Comparison of ENCODE assay signal across 8 cellular contexts in the genomic region with DNA sequence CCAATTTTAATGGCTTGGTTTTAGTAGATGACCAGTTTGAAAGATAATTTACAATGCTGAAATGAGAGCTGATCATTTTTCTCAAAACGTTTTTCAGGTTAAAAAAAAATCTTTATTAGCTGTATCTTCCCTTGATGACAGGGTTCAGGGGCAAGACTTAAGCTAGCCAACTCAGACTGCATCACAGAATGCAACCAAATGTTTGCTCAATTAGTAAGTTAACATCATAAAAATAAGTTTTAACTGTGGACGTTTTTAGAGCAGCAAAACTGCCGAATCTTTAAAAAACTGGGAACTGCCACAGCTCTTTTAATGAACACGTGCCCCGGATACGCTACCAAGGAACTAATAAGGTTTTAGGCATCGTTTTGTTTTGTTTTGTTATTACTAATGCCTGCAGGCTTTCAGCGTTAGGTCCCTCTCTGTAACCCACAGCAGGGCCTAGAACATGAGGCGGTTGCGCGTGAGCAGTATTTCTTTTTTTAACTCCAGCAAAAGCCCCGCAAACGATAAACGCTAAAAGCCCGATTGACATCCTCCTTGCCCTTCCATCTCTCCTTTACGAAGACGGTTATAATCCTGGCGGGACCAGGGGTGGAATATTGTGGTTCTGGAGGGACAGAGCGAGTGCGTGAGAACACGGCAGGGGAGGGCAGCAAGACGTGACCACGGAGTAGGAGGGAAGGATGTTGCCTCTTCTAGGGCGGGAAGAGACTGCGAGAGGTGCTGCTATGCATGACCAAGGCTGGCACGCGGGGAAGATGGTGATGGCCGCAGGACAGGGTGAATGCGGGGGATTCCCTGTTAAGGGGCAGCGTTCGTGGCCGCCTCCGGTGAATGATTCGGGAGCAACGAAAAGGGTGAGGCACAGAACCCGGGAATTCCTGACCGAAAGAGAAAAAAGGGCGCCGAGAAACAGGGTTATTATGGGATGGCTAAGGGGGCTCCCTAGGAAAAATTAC. TPM values are rescaled to one million over a fixed set of nuclear protein-coding genes. Genes with fewer than 3 reads are reported as not detected.
A peak's percentile ranks its signal among the peaks of the same experiment; 100 is the strongest.
DNase-seq lines count a peak whose midpoint lies in the region; FAIRE-seq and TF ChIP-seq lines count a peak whose summit lies in the region.

No MANE protein-coding gene starts in this region.

- H3K4me2 ChIP-seq in parathyroid adenoma (ENCODE audit: low read length) = peak overlapping the region; percentile 78

- H3K27me3 Mint-ChIP-seq in IgD-negative memory B cell = no peaks in the 10 kb centered on the region
- no peaks in the 10 kb centered on the region for H3K27me3 Mint-ChIP-seq in activated naive CD4-positive, alpha-beta T cell treated with anti-CD3 and anti-CD28 coated beads, Interleukin-2, amount 50 U/mL, for 24 hours
- H3K27me3 Mint-ChIP-seq in glutamatergic neuron (ENCODE audit: unreplicated experiment) = peaks cover 4% of the 10 kb centered on the region
- H3K27me3 Mint-ChIP-seq in type B pancreatic cell = no peaks in the 10 kb centered on the region

- peak overlapping the region; percentile 97 to 100 (median 99) for H3K27ac Mint-ChIP-seq in IgD-negative memory B cell
- H3K27ac Mint-ChIP-seq in activated naive CD4-positive, alpha-beta T cell treated with anti-CD3 and anti-CD28 coated beads, Interleukin-2, amount 50 U/mL, for 24 hours = peak overlapping the region; percentile 99
- H3K27ac Mint-ChIP-seq in glutamatergic neuron (ENCODE audit: unreplicated experiment) = peak overlapping the region; percentile 95
- H3K27ac Mint-ChIP-seq in type B pancreatic cell = peak overlapping the region; percentile 100

- peaks cover 39% of the 10 kb centered on the region for H3K36me3 ChIP-seq in SJSA1
- H3K36me3 ChIP-seq in parathyroid adenoma (ENCODE audit: control insufficient read depth, insufficient read depth, low read length) = no peaks in the 10 kb centered on the region

- H3K27ac ChIP-seq in SJSA1 (peak overlapping the region; percentile 94), parathyroid adenoma (peak overlapping the region; percentile 94)

- DNase-seq in GM13977 (ENCODE audit: low spot score) (peak; percentile 32), SJSA1 (ENCODE audit: low read depth in 1 of 2, low spot score in 2 of 2) (peak; percentile 63 to 66), glutamatergic neuron (peak; percentile 53), type B pancreatic cell (ENCODE audit: extremely low spot score, unreplicated experiment) (no peak), D721Med (ENCODE audit: insufficient read length, low spot score) (no peak)

- H3K4me3 ChIP-seq in SJSA1 = peak overlapping the region; percentile 60
- H3K4me3 ChIP-seq in parathyroid adenoma (ENCODE audit: low read depth, low read length) = peak overlapping the region; percentile 88

- H3K9me3 Mint-ChIP-seq in IgD-negative memory B cell (no peaks in the 10 kb centered on the region), glutamatergic neuron (ENCODE audit: unreplicated experiment) (peaks cover 6% of the 10 kb centered on the region), type B pancreatic cell (no peaks in the 10 kb centered on the region)
- H3K9me3 Mint-ChIP-seq in activated naive CD4-positive, alpha-beta T cell treated with anti-CD3 and anti-CD28 coated beads, Interleukin-2, amount 50 U/mL, for 24 hours = no peaks in the 10 kb centered on the region

- peak overlapping the region; percentile 58 for H3K9ac ChIP-seq in parathyroid adenoma

- H3K36me3 Mint-ChIP-seq in IgD-negative memory B cell = peaks cover 3% of the 10 kb centered on the region
- H3K36me3 Mint-ChIP-seq in activated naive CD4-positive, alpha-beta T cell treated with anti-CD3 and anti-CD28 coated beads, Interleukin-2, amount 50 U/mL, for 24 hours = peaks cover 5% of the 10 kb centered on the region
- no peaks in the 10 kb centered on the region for H3K36me3 Mint-ChIP-seq in glutamatergic neuron (ENCODE audit: unreplicated experiment)
- H3K36me3 Mint-ChIP-seq in type B pancreatic cell = peaks cover 4% of the 10 kb centered on the region

- H3K79me2 ChIP-seq in parathyroid adenoma = peaks cover 14% of the 10 kb centered on the region

- peaks cover 14% of the 10 kb centered on the region for H3K4me1 ChIP-seq in SJSA1 (replicated peaks)
- H3K4me1 ChIP-seq in parathyroid adenoma = peaks cover 4% of the 10 kb centered on the region

- TF ChIP-seq CTCF in GM13977 (IDR thresholded peaks at IDR 0.05; ENCODE audit: extremely low read depth, insufficient read depth, missing control alignments) = no peak
- TF ChIP-seq CTCF in glutamatergic neuron (IDR thresholded peaks at IDR 0.05; ENCODE audit: partially characterized antibody, unreplicated experiment) = no peak
- no peak for TF ChIP-seq CTCF in parathyroid adenoma (IDR thresholded peaks at IDR 0.05)
- TF ChIP-seq CTCF in type B pancreatic cell (conservative IDR thresholded peaks at IDR 0.05) = no peak
- TF ChIP-seq CTCF in D721Med (IDR thresholded peaks at IDR 0.05; ENCODE audit: insufficient read depth, missing control alignments) = no peak

- H3K4me3 Mint-ChIP-seq in IgD-negative memory B cell (peak overlapping the region; percentile 93 to 99 (median 98)), glutamatergic neuron (ENCODE audit: unreplicated experiment) (peak overlapping the region; percentile 100), type B pancreatic cell (peak overlapping the region; percentile 98)
- peak overlapping the region; percentile 96 for H3K4me3 Mint-ChIP-seq in activated naive CD4-positive, alpha-beta T cell treated with anti-CD3 and anti-CD28 coated beads, Interleukin-2, amount 50 U/mL, for 24 hours

- H3K27me3 ChIP-seq in SJSA1 (replicated peaks) (no peaks in the 10 kb centered on the region), parathyroid adenoma (ENCODE audit: control insufficient read depth, insufficient read depth, low read length) (no peaks in the 10 kb centered on the region)

- FAIRE-seq in D721Med (lab: Jason Lieb, UNC) = no peak

- peaks cover 29 to 34% (median 30%) of the 10 kb centered on the region in 3 donors for H3K4me1 Mint-ChIP-seq in IgD-negative memory B cell
- peaks cover 35% of the 10 kb centered on the region for H3K4me1 Mint-ChIP-seq in activated naive CD4-positive, alpha-beta T cell treated with anti-CD3 and anti-CD28 coated beads, Interleukin-2, amount 50 U/mL, for 24 hours
- peaks cover 8% of the 10 kb centered on the region for H3K4me1 Mint-ChIP-seq in glutamatergic neuron (ENCODE audit: low read depth, unreplicated experiment)
- H3K4me1 Mint-ChIP-seq in type B pancreatic cell (ENCODE audit: unreplicated experiment) = peaks cover 21% of the 10 kb centered on the region

- H2AFZ ChIP-seq in parathyroid adenoma = peak overlapping the region; percentile 92

- H3K9me3 ChIP-seq in SJSA1 (replicated peaks) (no peaks in the 10 kb centered on the region), parathyroid adenoma (ENCODE audit: control insufficient read depth, low read length) (no peaks in the 10 kb centered on the region)

- in situ Hi-C loops in GM13977 (cut with MboI; ENCODE audit: low pct_unique_long_range_greater_than_20kb, low sequenced_read_pairs, unreplicated experiment) = no loop called here

RNA-seq across cellular contexts. Expression of gene SUPT16H, which starts 0.7 kb away (rescaled TPM):
- polyA plus RNA-seq in IgD-negative memory B cell = 66.7 TPM
- 63.6 and 90.1 TPM in 2 replicates for total RNA-seq in SJSA1 (2014; rRNA removed; shearing (Covaris generic))
- total RNA-seq in glutamatergic neuron (ENCODE audit: unreplicated experiment) = 97.6 TPM
- 74.2 and 122 TPM in 2 replicates for total RNA-seq in type B pancreatic cell (ENCODE audit: low replicate concordance)

Comparison
In these comparisons a context has a peak if more than half of its experiments do, and no peak if none do; other contexts are left out.
1. DNase-seq: peak in GM13977 (single experiment), SJSA1 (2 of 2) and glutamatergic neuron (single experiment); none in type B pancreatic cell (single experiment) and D721Med (single experiment).
2. Peak in every context shown above with its lines, with median percentiles within 50 percentile points of each other: H3K27ac Mint-ChIP-seq and H3K4me3 Mint-ChIP-seq.